In the genomic region with DNA sequence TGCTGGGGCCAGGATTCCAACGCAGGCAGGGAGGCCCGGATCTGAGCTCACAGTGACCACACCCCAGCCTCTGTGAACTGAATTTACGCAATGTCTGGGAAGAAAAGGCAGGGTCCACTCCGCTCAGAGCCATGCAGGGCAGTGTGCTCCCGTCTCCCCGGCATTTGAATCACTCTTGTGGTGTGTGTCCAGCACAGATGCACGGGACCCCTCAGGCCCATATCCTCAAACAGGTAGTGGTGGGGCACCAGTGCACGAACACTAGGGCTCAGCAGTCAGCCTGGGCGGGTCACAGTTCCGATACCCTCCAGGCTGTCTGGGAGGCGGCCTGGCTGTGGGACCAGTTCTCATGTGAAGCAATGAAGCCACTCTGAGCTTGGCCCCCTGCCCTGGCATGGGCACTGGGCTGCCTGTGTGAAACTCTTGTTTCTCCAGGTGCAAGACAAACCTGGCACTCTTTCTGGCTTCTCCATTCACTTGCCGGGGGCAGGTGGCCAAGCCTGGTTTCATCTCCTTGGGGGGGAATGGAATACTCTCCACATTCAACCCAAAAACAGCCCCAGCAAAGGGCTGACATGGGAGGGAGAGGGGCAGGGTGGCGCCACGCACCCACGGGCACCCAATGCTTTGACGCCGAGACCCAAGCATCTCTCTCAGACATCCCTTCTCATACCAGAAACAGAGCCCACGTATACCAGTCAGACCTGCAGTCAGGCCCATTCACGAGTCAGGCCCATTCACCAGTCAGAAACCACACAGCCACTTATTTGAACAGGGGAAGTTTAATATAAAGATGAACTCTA, we compare ENCODE assay signal across 1 cellular context.
TF ChIP-seq lines count a peak whose summit lies in the region.

No MANE protein-coding gene starts in this region.

TF ChIP-seq in HepG2, 621 proteins besides CTCF, POLR2A, EP300 and RAD21 (continued from another document and continues in another):
- TF ChIP-seq KIAA2018 (CRISPR knock-in tag; IDR thresholded peaks at IDR 0.05; ENCODE audit: borderline replicate concordance) (0 out of 2 replicates have a peak, but pooled peaks have one; percentile 27), ZNF430 (CRISPR knock-in tag; IDR thresholded peaks at IDR 0.05) (peak; percentile 80; the same call in 1 of the 2 replicates), ZBTB26 (CRISPR knock-in tag; IDR thresholded peaks at IDR 0.05; ENCODE audit: borderline replicate concordance) (no peak), ATF7-NPFF (CRISPR knock-in tag; IDR thresholded peaks at IDR 0.05; ENCODE audit: low read depth) (no peak), FOSL1 (CRISPR knock-in tag; IDR thresholded peaks at IDR 0.05; ENCODE audit: borderline replicate concordance) (no peak), SIN3B (IDR thresholded peaks at IDR 0.05; ENCODE audit: low read length) (no peak), MZF1 (CRISPR knock-in tag; IDR thresholded peaks at IDR 0.05; ENCODE audit: borderline replicate concordance) (no peak), HMG20A (CRISPR knock-in tag; IDR thresholded peaks at IDR 0.05; ENCODE audit: borderline replicate concordance) (no peak), ATM (IDR thresholded peaks at IDR 0.05; ENCODE audit: borderline replicate concordance) (no peak), ZNF207 (IDR thresholded peaks at IDR 0.05; ENCODE audit: borderline replicate concordance) (no peak), MED1 (CRISPR knock-in tag; IDR thresholded peaks at IDR 0.05) (peak; percentile 22; the same call in 1 of the 2 replicates), PHF5A (CRISPR knock-in tag; IDR thresholded peaks at IDR 0.05; ENCODE audit: low read depth, unreplicated experiment) (no peak), NFE2 (CRISPR knock-in tag; IDR thresholded peaks at IDR 0.05) (no peak), ZBTB10 (CRISPR knock-in tag; IDR thresholded peaks at IDR 0.05; ENCODE audit: borderline replicate concordance) (no peak), ZHX2 (IDR thresholded peaks at IDR 0.05; ENCODE audit: low read depth) (no peak; the same call in 1 of the 2 replicates), ZHX2 (CRISPR knock-in tag; IDR thresholded peaks at IDR 0.05; ENCODE audit: borderline replicate concordance) (no peak), TCF7L2 (IDR thresholded peaks at IDR 0.05; ENCODE audit: low read depth, low read length) (no peak), KDM4B (CRISPR knock-in tag; IDR thresholded peaks at IDR 0.05) (no peak), ZNF282 (IDR thresholded peaks at IDR 0.05; ENCODE audit: partially characterized antibody) (no peak)
- TF ChIP-seq, protein P1, sequence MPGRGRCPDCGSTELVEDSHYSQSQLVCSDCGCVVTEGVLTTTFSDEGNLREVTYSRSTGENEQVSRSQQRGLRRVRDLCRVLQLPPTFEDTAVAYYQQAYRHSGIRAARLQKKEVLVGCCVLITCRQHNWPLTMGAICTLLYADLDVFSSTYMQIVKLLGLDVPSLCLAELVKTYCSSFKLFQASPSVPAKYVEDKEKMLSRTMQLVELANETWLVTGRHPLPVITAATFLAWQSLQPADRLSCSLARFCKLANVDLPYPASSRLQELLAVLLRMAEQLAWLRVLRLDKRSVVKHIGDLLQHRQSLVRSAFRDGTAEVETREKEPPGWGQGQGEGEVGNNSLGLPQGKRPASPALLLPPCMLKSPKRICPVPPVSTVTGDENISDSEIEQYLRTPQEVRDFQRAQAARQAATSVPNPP (CRISPR knock-in tag; IDR thresholded peaks at IDR 0.05), result no peak
- TF ChIP-seq, protein P2, sequence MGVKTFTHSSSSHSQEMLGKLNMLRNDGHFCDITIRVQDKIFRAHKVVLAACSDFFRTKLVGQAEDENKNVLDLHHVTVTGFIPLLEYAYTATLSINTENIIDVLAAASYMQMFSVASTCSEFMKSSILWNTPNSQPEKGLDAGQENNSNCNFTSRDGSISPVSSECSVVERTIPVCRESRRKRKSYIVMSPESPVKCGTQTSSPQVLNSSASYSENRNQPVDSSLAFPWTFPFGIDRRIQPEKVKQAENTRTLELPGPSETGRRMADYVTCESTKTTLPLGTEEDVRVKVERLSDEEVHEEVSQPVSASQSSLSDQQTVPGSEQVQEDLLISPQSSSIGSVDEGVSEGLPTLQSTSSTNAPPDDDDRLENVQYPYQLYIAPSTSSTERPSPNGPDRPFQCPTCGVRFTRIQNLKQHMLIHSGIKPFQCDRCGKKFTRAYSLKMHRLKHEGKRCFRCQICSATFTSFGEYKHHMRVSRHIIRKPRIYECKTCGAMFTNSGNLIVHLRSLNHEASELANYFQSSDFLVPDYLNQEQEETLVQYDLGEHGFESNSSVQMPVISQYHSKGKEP (CRISPR knock-in tag; IDR thresholded peaks at IDR 0.05), result no peak
- TF ChIP-seq, protein P3, sequence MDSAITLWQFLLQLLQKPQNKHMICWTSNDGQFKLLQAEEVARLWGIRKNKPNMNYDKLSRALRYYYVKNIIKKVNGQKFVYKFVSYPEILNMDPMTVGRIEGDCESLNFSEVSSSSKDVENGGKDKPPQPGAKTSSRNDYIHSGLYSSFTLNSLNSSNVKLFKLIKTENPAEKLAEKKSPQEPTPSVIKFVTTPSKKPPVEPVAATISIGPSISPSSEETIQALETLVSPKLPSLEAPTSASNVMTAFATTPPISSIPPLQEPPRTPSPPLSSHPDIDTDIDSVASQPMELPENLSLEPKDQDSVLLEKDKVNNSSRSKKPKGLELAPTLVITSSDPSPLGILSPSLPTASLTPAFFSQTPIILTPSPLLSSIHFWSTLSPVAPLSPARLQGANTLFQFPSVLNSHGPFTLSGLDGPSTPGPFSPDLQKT (CRISPR knock-in tag; IDR thresholded peaks at IDR 0.05; ENCODE audit: borderline replicate concordance), result no peak
